In genomic region chr14:35046048-35046750, GRCh38 we compare ENCODE assay signal across 1 cellular context.
TF ChIP-seq lines count a peak whose summit lies in the region.

Gene FAM177A1 (plus strand): TSS chr14:35046272. CDS start chr14:35046464, 192 bp downstream.

TF ChIP-seq in HepG2, 621 proteins besides CTCF, POLR2A, EP300 and RAD21 (continued from another document and continues in another):
- TF ChIP-seq ETS1 (CRISPR knock-in tag; IDR thresholded peaks at IDR 0.05) (peak; percentile 98), HMGA1 (CRISPR knock-in tag; conservative IDR thresholded peaks at IDR 0.05) (no peak), SMAD3 (CRISPR knock-in tag; IDR thresholded peaks at IDR 0.05) (peak; percentile 67), ZNF333 (CRISPR knock-in tag; IDR thresholded peaks at IDR 0.05; ENCODE audit: borderline replicate concordance) (peak; percentile 99), NCOA1 (CRISPR knock-in tag; IDR thresholded peaks at IDR 0.05) (peak; percentile 98), ARID5B (CRISPR knock-in tag; IDR thresholded peaks at IDR 0.05) (peak; percentile 85), YY1 (IDR thresholded peaks at IDR 0.05; ENCODE audit: insufficient read depth, insufficient replicate concordance, low read depth, low read length) (peak; percentile 80), SIN3A (IDR thresholded peaks at IDR 0.05; ENCODE audit: borderline replicate concordance, low read depth, low read length) (peak; percentile 98), MAFK (conservative IDR thresholded peaks at IDR 0.05 in 1 of 2, IDR thresholded peaks at IDR 0.05 in 1 of 2; ENCODE audit: low read length in 2 of 2) (no peak), ZSCAN20 (CRISPR knock-in tag; IDR thresholded peaks at IDR 0.05; ENCODE audit: borderline replicate concordance) (peak; percentile 96; the same call in 1 of the 2 replicates), FOXO4 (CRISPR knock-in tag; conservative IDR thresholded peaks at IDR 0.05) (no peak; the same call in 1 of the 2 replicates), ZNF280D (CRISPR knock-in tag; IDR thresholded peaks at IDR 0.05) (peak; percentile 65), ZNF205 (CRISPR knock-in tag; IDR thresholded peaks at IDR 0.05) (peak; percentile 89), BCLAF1 (IDR thresholded peaks at IDR 0.05) (no peak), GTF2F1 (IDR thresholded peaks at IDR 0.05; ENCODE audit: low read length) (no peak), LBX2 (CRISPR knock-in tag; IDR thresholded peaks at IDR 0.05; ENCODE audit: borderline replicate concordance) (peak; percentile 94), SMYD3 (CRISPR knock-in tag; IDR thresholded peaks at IDR 0.05) (peak; percentile 53), ZNF160 (CRISPR knock-in tag; IDR thresholded peaks at IDR 0.05) (peak; percentile 72; the same call in 1 of the 2 replicates), ZNF207 (IDR thresholded peaks at IDR 0.05; ENCODE audit: borderline replicate concordance) (no peak), HNRNPL (IDR thresholded peaks at IDR 0.05; ENCODE audit: low read depth, low read length) (no peak), AHR (CRISPR knock-in tag; IDR thresholded peaks at IDR 0.05) (peak; percentile 94; the same call in 1 of the 2 replicates), HNF4G (IDR thresholded peaks at IDR 0.05; ENCODE audit: borderline replicate concordance, low read depth, low read length) (0 out of 2 replicates have a peak, but pooled peaks have one; percentile 11), HNF4G (CRISPR knock-in tag; IDR thresholded peaks at IDR 0.05; ENCODE audit: borderline replicate concordance, low read depth) (no peak; the same call in 1 of the 2 replicates), USF2 (IDR thresholded peaks at IDR 0.05; ENCODE audit: low read depth, low read length) (no peak), USF2 (CRISPR knock-in tag; IDR thresholded peaks at IDR 0.05; ENCODE audit: borderline replicate concordance) (no peak; the same call in 1 of the 2 replicates), RFXANK (CRISPR knock-in tag; IDR thresholded peaks at IDR 0.05) (peak; percentile 94), NR3C1 (CRISPR knock-in tag; IDR thresholded peaks at IDR 0.05) (no peak), JUN (CRISPR knock-in tag; IDR thresholded peaks at IDR 0.05) (peak; percentile 80), ZNF407 (CRISPR knock-in tag; IDR thresholded peaks at IDR 0.05; ENCODE audit: not compliant biosample characterization) (peak; percentile 100), TCF12 (IDR thresholded peaks at IDR 0.05) (no peak), TCF12 (CRISPR knock-in tag; IDR thresholded peaks at IDR 0.05) (peak; percentile 95), ZZZ3 (CRISPR knock-in tag; IDR thresholded peaks at IDR 0.05; ENCODE audit: borderline replicate concordance) (peak; percentile 83), ZNF3 (CRISPR knock-in tag; IDR thresholded peaks at IDR 0.05) (no peak), ZNF34 (CRISPR knock-in tag; IDR thresholded peaks at IDR 0.05; ENCODE audit: borderline replicate concordance) (no peak)
